Comparison of ENCODE assay signal across 10 cellular contexts in the genomic region with DNA sequence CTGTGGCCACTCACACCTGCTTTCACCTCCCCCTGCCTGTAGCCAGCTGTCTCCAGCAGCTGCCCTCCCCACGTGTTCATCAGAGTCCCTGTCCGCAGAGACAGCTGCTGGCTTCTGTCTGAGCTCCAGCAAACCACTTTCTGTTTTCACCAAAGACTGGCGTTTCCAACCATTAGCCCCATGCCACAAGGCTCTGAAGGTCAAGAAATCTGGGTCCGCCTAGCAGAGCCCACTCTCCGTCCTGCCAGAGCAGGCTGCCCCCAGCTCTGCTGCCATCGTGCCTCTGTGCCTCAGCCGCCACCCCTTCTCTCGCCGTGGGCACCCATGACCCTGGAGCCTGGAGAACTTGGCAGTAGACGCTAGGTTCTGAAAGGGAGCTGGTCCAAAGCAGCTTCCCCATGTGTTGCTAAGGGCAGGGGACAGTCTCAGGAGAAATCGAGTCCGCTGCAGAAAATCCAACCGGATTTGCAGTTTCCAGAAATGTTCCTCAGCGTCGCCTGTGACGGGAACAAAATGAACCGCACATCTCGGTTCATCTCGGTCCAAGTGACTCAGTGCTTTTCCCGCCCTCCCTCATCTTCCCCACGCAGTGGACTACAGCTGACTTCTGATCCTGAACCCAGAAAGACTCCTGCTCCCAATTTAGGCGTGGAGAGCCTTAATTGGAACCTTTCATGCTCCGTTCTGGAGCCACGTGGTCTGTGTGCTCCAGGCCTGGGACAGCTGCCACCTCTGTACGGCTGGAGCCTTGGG. TPM values are rescaled to one million over a fixed set of nuclear protein-coding genes. Genes with fewer than 3 reads are reported as not detected.
DNase-seq lines count a peak whose midpoint lies in the region; ATAC-seq and TF ChIP-seq lines count a peak whose summit lies in the region.
"Had no signal": no experiment of that assay in that cellular context is flagged by ENCODE, and none has a peak within 500 bp of the region (broad histone marks: within the 10 kb centered on the region; RNA-seq: fewer than 3 reads in every experiment).

No MANE protein-coding gene starts in this region.

- intact Hi-C loops in esophagus muscularis mucosa (cut with DNase I): loop anchor here (5.0 kb wide), 1 partner anchor 49 kb away; the partner anchor contains the start of gene POR

- peak overlapping the region; percentile 83 to 93 (median 85) for H3K27ac ChIP-seq in esophagus muscularis mucosa (replicated peaks in 1 of 4)

- H3K4me3 Mint-ChIP-seq in nephron: peak overlapping the region in 1 of 3 experiments; percentile 24
- H3K4me3 Mint-ChIP-seq: activated CD8-positive, alpha-beta T cell treated with anti-CD3 and anti-CD28 coated beads for 36 hours had no signal

- peak overlapping the region; percentile 33 to 46 (median 36) for H3K4me3 ChIP-seq in esophagus muscularis mucosa

- H3K27me3 Mint-ChIP-seq in nephron (ENCODE audit: low read depth): peaks cover 3% of the 10 kb centered on the region
- H3K27me3 Mint-ChIP-seq: activated CD8-positive, alpha-beta T cell treated with anti-CD3 and anti-CD28 coated beads for 36 hours had no signal

- H3K36me3 ChIP-seq in esophagus muscularis mucosa: peaks cover 0 to 2% (median under 1%) of the 10 kb centered on the region in 4 donors

- TF ChIP-seq POLR2A in esophagus muscularis mucosa (IDR thresholded peaks at IDR 0.05; ENCODE audit: low read depth): no peak

- H3K27ac Mint-ChIP-seq in nephron: peak overlapping the region; percentile 70 to 89 (median 87)
- H3K27ac Mint-ChIP-seq: activated CD8-positive, alpha-beta T cell treated with anti-CD3 and anti-CD28 coated beads for 36 hours had no signal

- no peaks in the 10 kb centered on the region for H3K27me3 ChIP-seq in esophagus muscularis mucosa

- H3K4me1 Mint-ChIP-seq in nephron: peaks cover 67% of the 10 kb centered on the region

- 40% methylated on average over 17 of the region's 25 CpGs for WGBS in esophagus muscularis mucosa

- H3K9me3 Mint-ChIP-seq in nephron: no peaks in the 10 kb centered on the region
- H3K9me3 Mint-ChIP-seq: activated CD8-positive, alpha-beta T cell treated with anti-CD3 and anti-CD28 coated beads for 36 hours had no signal

- TF ChIP-seq CTCF in esophagus muscularis mucosa (IDR thresholded peaks at IDR 0.05): no peak
- TF ChIP-seq CTCF in nephron (IDR thresholded peaks at IDR 0.05; ENCODE audit: unreplicated experiment in 3 of 3): no peak

- H3K36me3 Mint-ChIP-seq in nephron (ENCODE audit: low read depth): peaks cover 16% of the 10 kb centered on the region

- no peak for ATAC-seq in GM18520 (IDR thresholded peaks at IDR 0.05; ENCODE audit: unreplicated experiment)
- no peak for ATAC-seq in GM19463 (IDR thresholded peaks at IDR 0.05; ENCODE audit: unreplicated experiment)
- ATAC-seq: activated CD8-positive, alpha-beta T cell treated with anti-CD3 and anti-CD28 coated beads for 36 hours had no signal

- TF ChIP-seq EP300 in esophagus muscularis mucosa (IDR thresholded peaks at IDR 0.05): peak; percentile 87

- peaks cover 58 to 78% (median 75%) of the 10 kb centered on the region in 4 donors for H3K4me1 ChIP-seq in esophagus muscularis mucosa

- peak; percentile 85 for DNase-seq in AG20443 (ENCODE audit: low spot score)
- peak; percentile 71 for DNase-seq in NCI-H187 treated with DMSO at 0.1 percent for 48 hours (lab: John Stamatoyannopoulos, UW)
- no peak for DNase-seq in esophagus muscularis mucosa (ENCODE audit: extremely low spot score)
- DNase-seq in SIG-M5 (lab: John Stamatoyannopoulos, UW): no peak
- no peak for DNase-seq in foreskin melanocyte
- DNase-seq: activated CD8-positive, alpha-beta T cell treated with anti-CD3 and anti-CD28 coated beads for 36 hours; NCI-H1436 had no signal

- no peaks in the 10 kb centered on the region for H3K9me3 ChIP-seq in esophagus muscularis mucosa

RNA-seq across cellular contexts. Expression of gene TMEM120A, which starts 28.0 kb away (rescaled TPM):
- total RNA-seq in esophagus muscularis mucosa: 10 to 100 TPM; 23.2 to 37.8 (median 31.2) TPM

RNA-seq across cellular contexts. Expression of gene POR, which starts 51.4 kb away (rescaled TPM):
- 10 to 100 TPM; 37.8 to 71.4 (median 63.6) TPM for total RNA-seq in esophagus muscularis mucosa

Comparison
In these comparisons a context has a peak if more than half of its experiments do, and no peak if none do; other contexts are left out.
1. DNase-seq: peak in AG20443 (single experiment) and NCI-H187 treated with DMSO at 0.1 percent for 48 hours (single experiment); none in esophagus muscularis mucosa (single experiment), SIG-M5 (single experiment) and foreskin melanocyte (single experiment).